15 cellular contexts compared by ENCODE assay signal in genomic region chr11:32434116-32434386, GRCh38. TPM values are rescaled to one million over a fixed set of nuclear protein-coding genes. Genes with fewer than 3 reads are reported as not detected.
A peak's percentile ranks its signal among the peaks of the same experiment; 100 is the strongest.
DNase-seq lines count a peak whose midpoint lies in the region; ATAC-seq, FAIRE-seq and TF ChIP-seq lines count a peak whose summit lies in the region.
"Had no signal": no experiment of that assay in that cellular context is flagged by ENCODE, and none has a peak within 500 bp of the region (broad histone marks: within the 10 kb centered on the region; RNA-seq: fewer than 3 reads in every experiment).

No MANE protein-coding gene starts in this region.

- POLR2A ChIA-PET in MCF 10A (lab: Yijun Ruan, JAX), result interaction anchor here (0.6 kb wide), 1 partner anchor 39 kb away, joined by 3 read pairs; no protein-coding TSS in a partner anchor

- H3K4me3 ChIP-seq in breast epithelium (peak overlapping the region in 2 of 3 donors; percentile 36 to 60), keratinocyte (ENCODE audit: control insufficient read depth in 2 of 3, extremely low read depth in 1 of 3, insufficient read depth in 2 of 3, low read depth in 1 of 3, low read length in 3 of 3) (no peak overlapping the region), suprapubic skin (peak overlapping the region; percentile 44)

- DNase-seq in breast epithelium (ENCODE audit: low spot score in 2 of 2), result no peak
- DNase-seq in MCF 10A (ENCODE audit: unreplicated experiment), result no peak
- DNase-seq in T-helper 17 cell, result no peak
- DNase-seq in keratinocyte (ENCODE audit: low read depth, low spot score), result no peak
- DNase-seq in suprapubic skin (ENCODE audit: low spot score in 2 of 2), result no peak
- DNase-seq in NCI-H524 treated with DMSO at 0.1 percent for 48 hours (lab: John Stamatoyannopoulos, UW), result no peak
- DNase-seq: activated CD8-positive, alpha-beta T cell treated with anti-CD3 and anti-CD28 coated beads for 36 hours; DMS79 treated with DMSO at 0.1 percent for 48 hours; NCI-H146; RPMI8226; T-helper 9 cell; transverse colon had no signal

- H3K4me1 Mint-ChIP-seq in MCF 10A (ENCODE audit: insufficient read depth, unreplicated experiment) (no peaks in the 10 kb centered on the region), T-helper 17 cell (peaks cover 27% of the 10 kb centered on the region)

- H2AFZ ChIP-seq in keratinocyte (ENCODE audit: control insufficient read depth, low read length), result no peak overlapping the region

- H4K20me1 ChIP-seq in keratinocyte (ENCODE audit: control insufficient read depth, extremely low read depth, insufficient read depth, low read length), result no peaks in the 10 kb centered on the region

- intact Hi-C loops in breast epithelium (cut with DNase I; ENCODE audit: low total_unique reads) (no loop called here), MCF 10A (cut with micrococcal nuclease) (no loop called here)

- H3K4me1 ChIP-seq in breast epithelium (peaks cover 4 to 19% of the 10 kb centered on the region in 2 donors), keratinocyte (ENCODE audit: control insufficient read depth, extremely low read depth, insufficient read depth, low read length) (no peaks in the 10 kb centered on the region), suprapubic skin (peaks cover 56% of the 10 kb centered on the region)

- H3K36me3 ChIP-seq in breast epithelium (no peaks in the 10 kb centered on the region), keratinocyte (ENCODE audit: control insufficient read depth in 2 of 2, extremely low read depth in 1 of 2, insufficient read depth in 2 of 2, low read length in 2 of 2) (no peaks in the 10 kb centered on the region), suprapubic skin (no peaks in the 10 kb centered on the region)
- H3K36me3 ChIP-seq: transverse colon had no signal

- H3K27me3 Mint-ChIP-seq in MCF 10A (ENCODE audit: insufficient read depth, unreplicated experiment) (no peaks in the 10 kb centered on the region), T-helper 17 cell (peaks cover 88% of the 10 kb centered on the region)

- H3K9me3 Mint-ChIP-seq in MCF 10A (ENCODE audit: unreplicated experiment), result peaks cover 7% of the 10 kb centered on the region
- H3K9me3 Mint-ChIP-seq: activated CD8-positive, alpha-beta T cell treated with anti-CD3 and anti-CD28 coated beads for 36 hours had no signal

- H3K4me3 Mint-ChIP-seq in MCF 10A (ENCODE audit: unreplicated experiment), result no peak overlapping the region
- H3K4me3 Mint-ChIP-seq in T-helper 17 cell, result peak overlapping the region; percentile 77
- H3K4me3 Mint-ChIP-seq: activated CD8-positive, alpha-beta T cell treated with anti-CD3 and anti-CD28 coated beads for 36 hours had no signal

- no peaks in the 10 kb centered on the region for H3K79me2 ChIP-seq in keratinocyte (ENCODE audit: control insufficient read depth, insufficient read depth, low read length)

- no peak overlapping the region for H3K27ac ChIP-seq in breast epithelium
- no peak overlapping the region for H3K27ac ChIP-seq in keratinocyte (ENCODE audit: control insufficient read depth, insufficient read depth, low read length)
- H3K27ac ChIP-seq in suprapubic skin, result no peak overlapping the region
- H3K27ac ChIP-seq: epithelial cell of prostate, transverse colon had no signal

- WGBS in suprapubic skin, result 2% methylated on average over 12 of the region's 14 CpGs

- no peak for ATAC-seq in T-helper 17 cell
- ATAC-seq in HG02981 (IDR thresholded peaks at IDR 0.05; ENCODE audit: unreplicated experiment), result no peak
- no peak for ATAC-seq in HG02884 (IDR thresholded peaks at IDR 0.05; ENCODE audit: unreplicated experiment)
- ATAC-seq: activated CD8-positive, alpha-beta T cell treated with anti-CD3 and anti-CD28 coated beads for 36 hours had no signal

- H3K27ac Mint-ChIP-seq in MCF 10A (ENCODE audit: low read depth, unreplicated experiment), result no peak overlapping the region
- no peak overlapping the region for H3K27ac Mint-ChIP-seq in T-helper 17 cell
- H3K27ac Mint-ChIP-seq: activated CD8-positive, alpha-beta T cell treated with anti-CD3 and anti-CD28 coated beads for 36 hours had no signal

- no peak overlapping the region for H3K9ac ChIP-seq in keratinocyte (ENCODE audit: control insufficient read depth, extremely low read depth, insufficient read depth, low read length)

- H3K36me3 Mint-ChIP-seq in MCF 10A (ENCODE audit: insufficient read depth, unreplicated experiment), result no peaks in the 10 kb centered on the region
- H3K36me3 Mint-ChIP-seq in T-helper 17 cell (ENCODE audit: low read depth), result peaks cover 2% of the 10 kb centered on the region

- H3K27me3 ChIP-seq in breast epithelium (peaks cover 5 to 100% of the 10 kb centered on the region in 2 donors), keratinocyte (ENCODE audit: control insufficient read depth, extremely low read depth, insufficient read depth, low read length) (peaks cover 98% of the 10 kb centered on the region), suprapubic skin (peaks cover 100% of the 10 kb centered on the region)

- FAIRE-seq in keratinocyte (lab: Jason Lieb, UNC), result no peak

- TF ChIP-seq EP300 in suprapubic skin (IDR thresholded peaks at IDR 0.05), result no peak

- BruUV-seq in MCF 10A (replicated peaks; lab: Mats Ljungman, UMichigan), result no TSS peak

- TF ChIP-seq POLR2A in breast epithelium (IDR thresholded peaks at IDR 0.05) (no peak), suprapubic skin (IDR thresholded peaks at IDR 0.05) (no peak)

- no peaks in the 10 kb centered on the region for H3K9me1 ChIP-seq in keratinocyte (ENCODE audit: control insufficient read depth, extremely low read depth, insufficient read depth, low read length)

- TF ChIP-seq CTCF in breast epithelium (IDR thresholded peaks at IDR 0.05) (no peak), MCF 10A (IDR thresholded peaks at IDR 0.05; ENCODE audit: unreplicated experiment) (no peak), keratinocyte (optimal IDR thresholded peaks at IDR 0.05 in 1 of 3, IDR thresholded peaks at IDR 0.05 in 1 of 3, conservative IDR thresholded peaks at IDR 0.05 in 1 of 3; ENCODE audit: extremely low read depth in 1 of 3, insufficient read depth in 2 of 3, low read length in 3 of 3) (no peak), suprapubic skin (IDR thresholded peaks at IDR 0.05) (no peak)

- H3K4me2 ChIP-seq in keratinocyte (ENCODE audit: control insufficient read depth, extremely low read depth, insufficient read depth, low read depth, low read length), result peak overlapping the region; percentile 41

- no peaks in the 10 kb centered on the region for H3K9me3 ChIP-seq in breast epithelium
- no peaks in the 10 kb centered on the region for H3K9me3 ChIP-seq in T-helper 17 cell (ENCODE audit: control insufficient read depth, low read length, poor library complexity, severe bottlenecking)
- H3K9me3 ChIP-seq in keratinocyte (ENCODE audit: control insufficient read depth, low read depth, low read length), result peaks cover 2% of the 10 kb centered on the region
- no peaks in the 10 kb centered on the region for H3K9me3 ChIP-seq in suprapubic skin
- H3K9me3 ChIP-seq: transverse colon had no signal

- dilution Hi-C loops in keratinocyte (cut with MboI; ENCODE audit: extremely low pct_ligation_motif_present, low sequenced_read_pairs), result no loop called here

- CTCF ChIA-PET in MCF 10A (lab: Yijun Ruan, JAX), result interaction anchor here (0.7 to 1.9 kb wide), 2 partner anchors 16 to 86 kb away, joined by 3 to 13 read pairs; no protein-coding TSS in a partner anchor

RNA-seq across cellular contexts. Expression of gene WT1, which starts 1.3 kb away (rescaled TPM):
- total RNA-seq in breast epithelium (10 to 100 TPM in 1 of 3 donors, under 1 TPM in 1, not detected in 1; 0.66 to 11.6 TPM), MCF 10A (2022) (0.22 and 0.61 TPM in 2 replicates), T-helper 17 cell (not detected), suprapubic skin (not detected)
- polyA plus RNA-seq in keratinocyte, result not detected in 3 replicates
- polyA plus RNA-seq in keratinocyte (2011; ENCODE audit: low read depth), result not detected
- not detected in 2 replicates for polyA plus RNA-seq in keratinocyte (2011; cell fraction: cytosol; rRNA removed)
- not detected in 2 replicates for polyA plus RNA-seq in keratinocyte (2011; cell fraction: nucleus; rRNA removed)
- not detected in 2 replicates for polyA plus RNA-seq in keratinocyte (2012; ENCODE audit: low replicate concordance)
- not detected in 3 replicates for polyA minus RNA-seq in keratinocyte
- polyA minus RNA-seq in keratinocyte (2011; cell fraction: cytosol; rRNA and poly(A)+ RNA removed), result not detected
- polyA minus RNA-seq in keratinocyte (2011; cell fraction: nucleus; rRNA and poly(A)+ RNA removed), result not detected in 2 replicates
- total RNA-seq: activated CD8-positive, alpha-beta T cell treated with anti-CD3 and anti-CD28 coated beads for 36 hours had no signal

Comparison
In these comparisons a context has a peak if more than half of its experiments do, and no peak if none do; other contexts are left out.
1. H3K4me3 ChIP-seq: peak in breast epithelium (2 of 3) and suprapubic skin (single experiment); none in keratinocyte (0 of 3).